ENCODE assay signal across 24 cellular contexts in genomic region chr12:68769941-68770340, GRCh38.
"Had no signal": no experiment of that assay in that cellular context is flagged by ENCODE, and none has a peak within 500 bp of the region (broad histone marks: within the 10 kb centered on the region; RNA-seq: fewer than 3 reads in every experiment).

No MANE protein-coding gene starts in this region.

- H3K27me3 Mint-ChIP-seq: activated CD4-positive, alpha-beta T cell treated with anti-CD3 and anti-CD28 coated beads for 36 hours; activated naive CD8-positive, alpha-beta T cell treated with anti-CD3 and anti-CD28 coated beads for 36 hours; activated T-cell treated with anti-CD3 and anti-CD28 coated beads, Interleukin-2, amount 50 U/mL, for 24 hours; activated T-helper 17 cell treated with anti-CD3 and anti-CD28 coated beads, Interleukin-2, amount 50 U/mL, for 72 hours; T-cell had no signal

- H3K4me3 Mint-ChIP-seq: activated CD4-positive, alpha-beta T cell treated with anti-CD3 and anti-CD28 coated beads for 36 hours; activated naive CD8-positive, alpha-beta T cell treated with anti-CD3 and anti-CD28 coated beads for 36 hours; activated T-cell treated with anti-CD3 and anti-CD28 coated beads, Interleukin-2, amount 50 U/mL, for 24 hours; activated T-helper 17 cell treated with anti-CD3 and anti-CD28 coated beads, Interleukin-2, amount 50 U/mL, for 72 hours; endodermal cell; neural crest cell; T-cell; WTC11 had no signal

- DNase-seq: activated CD4-positive, alpha-beta T cell treated with anti-CD3 and anti-CD28 coated beads for 36 hours; activated CD4-positive, alpha-beta T cell treated with anti-CD3 and anti-CD28 coated beads, Interleukin-2, amount 50 U/mL, for 4 hours; activated CD8-positive, alpha-beta memory T cell treated with anti-CD3 and anti-CD28 coated beads for 24 hours; activated CD8-positive, alpha-beta memory T cell treated with anti-CD3 and anti-CD28 coated beads, Interleukin-2, amount 50 U/mL, for 4 hours; activated naive CD8-positive, alpha-beta T cell treated with anti-CD3 and anti-CD28 coated beads for 36 hours; activated T-cell treated with anti-CD3 and anti-CD28 coated beads, Interleukin-2, amount 50 U/mL, for 24 hours; amygdala; colonic mucosa; endodermal cell; esophagus squamous epithelium; heart left ventricle; left ventricle myocardium superior; mammary epithelial cell; occipital lobe; stimulated activated CD4-positive, alpha-beta T cell treated with anti-CD3 and anti-CD28 coated beads, Interleukin-4, amount 100 ng/mL, for 1 hour; stimulated activated naive CD4-positive, alpha-beta T cell treated with Interleukin-2 at 50 U/mL for 16 hours; substantia nigra; T-cell; T-helper 9 cell; thyroid gland had no signal

- H3K4me3 ChIP-seq: colonic mucosa, esophagus squamous epithelium, gastroesophageal sphincter, heart left ventricle, thyroid gland had no signal

- H3K27ac Mint-ChIP-seq: activated CD4-positive, alpha-beta T cell treated with anti-CD3 and anti-CD28 coated beads for 36 hours; activated naive CD8-positive, alpha-beta T cell treated with anti-CD3 and anti-CD28 coated beads for 36 hours; activated T-cell treated with anti-CD3 and anti-CD28 coated beads, Interleukin-2, amount 50 U/mL, for 24 hours; endodermal cell; WTC11 had no signal

- H3K9me3 ChIP-seq: colonic mucosa, esophagus squamous epithelium, gastroesophageal sphincter, heart left ventricle, thyroid gland had no signal

- H3K36me3 ChIP-seq: colonic mucosa had no signal

- ATAC-seq: activated CD4-positive, alpha-beta T cell treated with anti-CD3 and anti-CD28 coated beads for 36 hours; activated T-helper 17 cell treated with anti-CD3 and anti-CD28 coated beads, Interleukin-2, amount 50 U/mL, for 72 hours; gastroesophageal sphincter; heart left ventricle; left ventricle myocardium superior; T-cell; WTC11 had no signal

- H3K4me1 ChIP-seq: colonic mucosa, esophagus squamous epithelium, gastroesophageal sphincter, heart left ventricle, thyroid gland had no signal

- H3K4me1 Mint-ChIP-seq: endodermal cell, neural crest cell, WTC11 had no signal

- H3K27ac ChIP-seq: colonic mucosa, esophagus squamous epithelium, gastroesophageal sphincter, heart left ventricle, thyroid gland had no signal

- H3K9me3 Mint-ChIP-seq: activated naive CD8-positive, alpha-beta T cell treated with anti-CD3 and anti-CD28 coated beads for 36 hours; activated T-cell treated with anti-CD3 and anti-CD28 coated beads, Interleukin-2, amount 50 U/mL, for 24 hours; activated T-helper 17 cell treated with anti-CD3 and anti-CD28 coated beads, Interleukin-2, amount 50 U/mL, for 72 hours; endodermal cell; neural crest cell; T-cell; WTC11 had no signal
